25 cellular contexts compared by ENCODE assay signal in the genomic region with DNA sequence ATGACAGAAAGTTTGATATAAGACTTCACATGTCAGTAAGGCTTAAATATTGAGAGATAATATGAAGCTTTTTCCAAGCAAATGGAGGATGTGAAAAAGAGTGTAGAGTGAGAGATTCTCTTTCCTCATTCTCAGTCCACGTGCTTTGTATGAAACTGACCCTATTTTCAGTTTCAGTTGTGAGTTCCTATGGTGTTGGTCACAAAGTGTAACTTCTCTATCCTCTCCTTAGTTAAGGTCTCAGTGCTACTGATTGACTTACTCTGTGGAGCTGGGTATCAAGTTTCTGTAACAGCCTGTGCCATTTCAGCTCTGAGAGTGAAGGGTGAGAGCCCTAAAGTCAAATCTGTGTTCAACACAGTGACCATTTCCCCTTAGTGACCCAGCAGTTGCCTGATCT.
DNase-seq lines count a peak whose midpoint lies in the region; ATAC-seq and TF ChIP-seq lines count a peak whose summit lies in the region.
"Had no signal": no experiment of that assay in that cellular context is flagged by ENCODE, and none has a peak within 500 bp of the region (broad histone marks: within the 10 kb centered on the region; RNA-seq: fewer than 3 reads in every experiment).

No MANE protein-coding gene starts in this region.

- H3F3A ChIP-seq in PC-3 (ENCODE audit: low read length, unreplicated experiment) (no peaks in the 10 kb centered on the region), PC-9 (ENCODE audit: insufficient read depth, low read depth) (no peaks in the 10 kb centered on the region)

- no peaks in the 10 kb centered on the region for H3K79me2 ChIP-seq in PC-3 (ENCODE audit: low read length)
- H3K79me2 ChIP-seq in PC-9 (ENCODE audit: low read depth), result no peaks in the 10 kb centered on the region
- H3K79me2 ChIP-seq: hepatocyte, parathyroid adenoma had no signal

- H3K4me1 ChIP-seq in PC-3 (ENCODE audit: insufficient read depth, low read length) (no peaks in the 10 kb centered on the region), PC-9 (replicated peaks; ENCODE audit: insufficient read depth) (no peaks in the 10 kb centered on the region)
- H3K4me1 ChIP-seq: esophagus squamous epithelium, parathyroid adenoma, right atrium auricular region had no signal

- CTCF ChIA-PET in PC-3 (lab: Charles Lee) (no interaction called here), PC-9 (lab: Charles Lee) (no interaction called here)

- BruUV-seq in PC-3 (replicated peaks; lab: Mats Ljungman, UMichigan) (no TSS peak), PC-9 (replicated peaks; lab: Mats Ljungman, UMichigan) (no TSS peak)

- H3K9me3 ChIP-seq in PC-3 (ENCODE audit: low read length) (peaks cover 7% of the 10 kb centered on the region; the same call in 1 of the 2 replicates), PC-9 (ENCODE audit: insufficient read depth, low read depth) (no peaks in the 10 kb centered on the region)
- H3K9me3 ChIP-seq: BE2C, esophagus squamous epithelium, right atrium auricular region had no signal

- H3K27me3 ChIP-seq in PC-3 (ENCODE audit: low read length) (no peaks in the 10 kb centered on the region), PC-9 (ENCODE audit: insufficient read depth, low read depth) (no peaks in the 10 kb centered on the region)
- H3K27me3 ChIP-seq: BE2C, esophagus squamous epithelium, hepatocyte, right atrium auricular region had no signal

- no peak overlapping the region for H3K9ac ChIP-seq in PC-3 (ENCODE audit: low read length)
- H3K9ac ChIP-seq: parathyroid adenoma had no signal

- H3K27ac ChIP-seq in PC-3 (ENCODE audit: low read length), result no peak overlapping the region
- H3K27ac ChIP-seq in PC-9, result no peak overlapping the region
- H3K27ac ChIP-seq: esophagus squamous epithelium, hepatocyte, parathyroid adenoma, right atrium auricular region had no signal

- no peaks in the 10 kb centered on the region for H3K9me2 ChIP-seq in PC-3 (replicated peaks; ENCODE audit: low read length)
- no peaks in the 10 kb centered on the region for H3K9me2 ChIP-seq in PC-9 (ENCODE audit: insufficient read depth)

- H3K4me3 ChIP-seq in PC-3 (ENCODE audit: low read length) (no peak overlapping the region), PC-9 (no peak overlapping the region)
- H3K4me3 ChIP-seq: esophagus squamous epithelium, hepatocyte, right atrium auricular region, smooth muscle cell had no signal

- ATAC-seq in GM18511 (IDR thresholded peaks at IDR 0.05; ENCODE audit: unreplicated experiment) (peak; percentile 90), HG02588 (IDR thresholded peaks at IDR 0.05; ENCODE audit: unreplicated experiment) (peak; percentile 50), HG03457 (IDR thresholded peaks at IDR 0.05; ENCODE audit: unreplicated experiment) (peak; percentile 60), PC-3 (peak; percentile 29), GM19035 (IDR thresholded peaks at IDR 0.05; ENCODE audit: unreplicated experiment) (no peak)
- ATAC-seq: activated CD4-positive, alpha-beta T cell treated with anti-CD3 and anti-CD28 coated beads for 36 hours; activated CD8-positive, alpha-beta T cell treated with anti-CD3 and anti-CD28 coated beads, Interleukin-2, amount 10 ng/mL, durations not matched to agents 7 days and 5 days; Right ventricle myocardium inferior had no signal

- no peaks in the 10 kb centered on the region for H3K36me3 ChIP-seq in PC-3 (ENCODE audit: low read depth, low read length)
- no peaks in the 10 kb centered on the region for H3K36me3 ChIP-seq in PC-9 (ENCODE audit: low read depth)
- H3K36me3 ChIP-seq: BE2C, esophagus squamous epithelium, right atrium auricular region had no signal

- TF ChIP-seq CTCF in PC-3 (conservative IDR thresholded peaks at IDR 0.05; ENCODE audit: low read depth, low read length) (no peak), PC-9 (conservative IDR thresholded peaks at IDR 0.05) (no peak)

- no peaks in the 10 kb centered on the region for H4K20me1 ChIP-seq in PC-3 (ENCODE audit: low read length)
- H4K20me1 ChIP-seq in PC-9 (ENCODE audit: insufficient read depth), result no peaks in the 10 kb centered on the region

- H3K4me2 ChIP-seq in PC-3 (ENCODE audit: low read length) (no peak overlapping the region), PC-9 (no peak overlapping the region)
- H3K4me2 ChIP-seq: hepatocyte, smooth muscle cell had no signal

- DNase-seq in PC-3 (no peak), cortex of kidney (lab: John Stamatoyannopoulos, UW) (no peak), PC-9 (no peak), NCI-H1092 (lab: John Stamatoyannopoulos, UW) (no peak)
- DNase-seq: activated CD4-positive, alpha-beta T cell treated with anti-CD3 and anti-CD28 coated beads for 36 hours; activated CD8-positive, alpha-beta T cell treated with anti-CD3 and anti-CD28 coated beads, Interleukin-2, amount 10 ng/mL, durations not matched to agents 7 days and 5 days; activated effector memory CD4-positive, alpha-beta T cell treated with Interleukin-2 at 50 U/mL for 16 hours; BE2C; central memory CD4-positive, alpha-beta T cell; esophagus squamous epithelium; NCI-H1105; NCI-H2029; NCI-H345; NCI-H774; nephron progenitor cell; stimulated activated CD4-positive, alpha-beta T cell treated with anti-CD3 and anti-CD28 coated beads, Interleukin-2, amount 100 ng/mL, for 24 hours had no signal

- POLR2A ChIA-PET in PC-3 (lab: Charles Lee; ENCODE audit: unreplicated experiment) (no interaction called here), PC-9 (lab: Charles Lee; ENCODE audit: unreplicated experiment) (no interaction called here)

- H2AFZ ChIP-seq in PC-3 (ENCODE audit: low read length) (no peak overlapping the region), PC-9 (no peak overlapping the region)
- H2AFZ ChIP-seq: hepatocyte, parathyroid adenoma had no signal

- intact Hi-C loops in PC-3 (cut with micrococcal nuclease) (loop anchor here (10.0 kb wide), 1 partner anchor 768 kb away; no protein-coding TSS in a partner anchor), PC-9 (cut with micrococcal nuclease; ENCODE audit: unreplicated experiment) (no loop called here)
